ENCODE assay signal across 32 cellular contexts in the genomic region with DNA sequence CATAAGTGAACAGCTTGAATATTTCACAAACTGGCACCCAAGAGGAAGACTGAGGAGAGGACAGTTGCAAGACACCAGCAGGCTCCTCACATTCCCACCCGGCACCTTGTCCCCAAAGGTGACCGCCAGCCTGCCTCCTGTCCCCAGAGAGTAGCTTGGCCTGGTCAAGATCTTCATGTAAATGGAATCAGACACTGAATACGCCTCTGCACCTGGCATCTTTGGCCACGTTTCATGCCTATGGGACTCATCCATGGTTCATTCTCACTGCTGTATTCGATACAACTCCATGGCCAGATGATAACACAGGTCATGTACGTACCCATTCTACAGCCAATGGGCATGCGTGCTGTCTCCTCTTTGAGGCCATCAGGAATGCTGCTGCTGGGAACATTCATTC.
A peak's percentile ranks its signal among the peaks of the same experiment; 100 is the strongest.
DNase-seq lines count a peak whose midpoint lies in the region; ATAC-seq, FAIRE-seq and TF ChIP-seq lines count a peak whose summit lies in the region.
"Had no signal": no experiment of that assay in that cellular context is flagged by ENCODE, and none has a peak within 500 bp of the region (broad histone marks: within the 10 kb centered on the region; RNA-seq: fewer than 3 reads in every experiment).

No MANE protein-coding gene starts in this region.

- intact Hi-C loops in right cardiac atrium (cut with DNase I) = no loop called here
- intact Hi-C loops in left cardiac atrium (cut with DNase I) = no loop called here
- intact Hi-C loops in esophagus muscularis mucosa (cut with DNase I) = no loop called here
- intact Hi-C loops in sigmoid colon (cut with DNase I) = no loop called here
- intact Hi-C loops in pancreas (cut with DNase I) = no loop called here
- intact Hi-C loops in activated T-helper 1 cell treated with anti-CD3 and anti-CD28 coated beads, Interleukin-12 subunit alpha, Interleukin-12 subunit beta, Interleukin-2, Interleukin-4 antibody, amounts not matched to agents 30 ng/mL and 10 ng/mL and 1 ng/mL, durations not matched to agents 14 hours and 24 hours and 36 hours (cut with micrococcal nuclease) = no loop called here

- H3K36me3 ChIP-seq in esophagus muscularis mucosa (no peaks in the 10 kb centered on the region), sigmoid colon (no peaks in the 10 kb centered on the region), pancreas (no peaks in the 10 kb centered on the region)
- H3K36me3 ChIP-seq: left ventricle myocardium inferior, WERI-Rb-1 had no signal

- H3K4me1 ChIP-seq in right cardiac atrium (ENCODE audit: control insufficient read depth, insufficient read depth, low read length) (peaks cover 14% of the 10 kb centered on the region), esophagus muscularis mucosa (peaks cover 41 to 91% (median 79%) of the 10 kb centered on the region in 4 donors), sigmoid colon (peaks cover 0 to 84% (median 82%) of the 10 kb centered on the region in 4 donors), pancreas (peaks cover 9 to 20% (median 15%) of the 10 kb centered on the region in 3 donors)

- peaks cover 3% of the 10 kb centered on the region for H3K36me3 Mint-ChIP-seq in activated T-helper 1 cell treated with anti-CD3 and anti-CD28 coated beads, Interleukin-12 subunit alpha, Interleukin-12 subunit beta, Interleukin-2, Interleukin-4 antibody, amounts not matched to agents 30 ng/mL and 10 ng/mL and 1 ng/mL, durations not matched to agents 14 hours and 24 hours and 36 hours (ENCODE audit: low read depth)
- H3K36me3 Mint-ChIP-seq: natural killer cell had no signal

- no peaks in the 10 kb centered on the region for H3K9me3 ChIP-seq in right cardiac atrium (ENCODE audit: control insufficient read depth, low read length)
- H3K9me3 ChIP-seq in esophagus muscularis mucosa = no peaks in the 10 kb centered on the region
- no peaks in the 10 kb centered on the region for H3K9me3 ChIP-seq in sigmoid colon
- H3K9me3 ChIP-seq in pancreas = no peaks in the 10 kb centered on the region
- H3K9me3 ChIP-seq: left ventricle myocardium inferior, spleen had no signal

- TF ChIP-seq EP300 in esophagus muscularis mucosa (IDR thresholded peaks at IDR 0.05) (no peak), sigmoid colon (IDR thresholded peaks at IDR 0.05) (no peak)

- ATAC-seq in right cardiac atrium (no peak), left cardiac atrium (no peak), pancreas (no peak), GM18517 (IDR thresholded peaks at IDR 0.05; ENCODE audit: unreplicated experiment) (no peak), HG03025 (IDR thresholded peaks at IDR 0.05; ENCODE audit: low FRiP score, unreplicated experiment) (no peak)
- ATAC-seq: activated T-cell treated with anti-CD3 and anti-CD28 coated beads, Interleukin-2, amount 50 U/mL, for 72 hours; CD8-positive, alpha-beta T cell; GM23338; HepG2; natural killer cell; PC-3 had no signal

- TF ChIP-seq POLR2A in esophagus muscularis mucosa (IDR thresholded peaks at IDR 0.05; ENCODE audit: low read depth) (no peak), sigmoid colon (IDR thresholded peaks at IDR 0.05) (no peak)

- FAIRE-seq in pancreas (lab: Jason Lieb, UNC) = no peak
- FAIRE-seq: A204.1, bronchial epithelial cell, GM12891, HepG2 had no signal

- TF ChIP-seq CTCF in esophagus muscularis mucosa (IDR thresholded peaks at IDR 0.05) (no peak), sigmoid colon (IDR thresholded peaks at IDR 0.05) (no peak), pancreas (IDR thresholded peaks at IDR 0.05) (no peak)

- H3K9me3 Mint-ChIP-seq in activated T-helper 1 cell treated with anti-CD3 and anti-CD28 coated beads, Interleukin-12 subunit alpha, Interleukin-12 subunit beta, Interleukin-2, Interleukin-4 antibody, amounts not matched to agents 30 ng/mL and 10 ng/mL and 1 ng/mL, durations not matched to agents 14 hours and 24 hours and 36 hours = no peaks in the 10 kb centered on the region
- H3K9me3 Mint-ChIP-seq: activated CD4-positive, alpha-beta T cell treated with anti-CD3 and anti-CD28 coated beads, Interleukin-2, amount 10 ng/mL, durations not matched to agents 7 days and 5 days; activated naive CD4-positive, alpha-beta T cell treated with anti-CD3 and anti-CD28 coated beads for 36 hours; activated T-cell treated with anti-CD3 and anti-CD28 coated beads, Interleukin-2, amount 50 U/mL, for 72 hours; CD8-positive, alpha-beta T cell; GM23338; HFFc6; natural killer cell had no signal

- H3K27ac Mint-ChIP-seq in activated T-helper 1 cell treated with anti-CD3 and anti-CD28 coated beads, Interleukin-12 subunit alpha, Interleukin-12 subunit beta, Interleukin-2, Interleukin-4 antibody, amounts not matched to agents 30 ng/mL and 10 ng/mL and 1 ng/mL, durations not matched to agents 14 hours and 24 hours and 36 hours = no peak overlapping the region
- H3K27ac Mint-ChIP-seq: activated CD4-positive, alpha-beta T cell treated with anti-CD3 and anti-CD28 coated beads, Interleukin-2, amount 10 ng/mL, durations not matched to agents 7 days and 5 days; activated naive CD4-positive, alpha-beta T cell treated with anti-CD3 and anti-CD28 coated beads for 36 hours; activated T-cell treated with anti-CD3 and anti-CD28 coated beads, Interleukin-2, amount 50 U/mL, for 72 hours; CD8-positive, alpha-beta T cell; HFFc6 had no signal

- whole genome bisulfite sequencing in right cardiac atrium = 96% methylated on average over 7 of the region's 7 CpGs
- WGBS in esophagus muscularis mucosa = 97% methylated on average over 7 of the region's 7 CpGs
- 92 to 97% methylated on average over 7 of the region's 7 CpGs for WGBS in sigmoid colon, 2 donors
- 95 to 97% methylated on average over 7 of the region's 7 CpGs for WGBS in pancreas, 2 donors

- H3K4me3 Mint-ChIP-seq in activated T-helper 1 cell treated with anti-CD3 and anti-CD28 coated beads, Interleukin-12 subunit alpha, Interleukin-12 subunit beta, Interleukin-2, Interleukin-4 antibody, amounts not matched to agents 30 ng/mL and 10 ng/mL and 1 ng/mL, durations not matched to agents 14 hours and 24 hours and 36 hours = no peak overlapping the region
- H3K4me3 Mint-ChIP-seq: activated CD4-positive, alpha-beta T cell treated with anti-CD3 and anti-CD28 coated beads, Interleukin-2, amount 10 ng/mL, durations not matched to agents 7 days and 5 days; activated naive CD4-positive, alpha-beta T cell treated with anti-CD3 and anti-CD28 coated beads for 36 hours; activated T-cell treated with anti-CD3 and anti-CD28 coated beads, Interleukin-2, amount 50 U/mL, for 72 hours; CD8-positive, alpha-beta T cell; GM23338; HFFc6; natural killer cell had no signal

- H3K27ac ChIP-seq in right cardiac atrium (ENCODE audit: low read length) = no peak overlapping the region
- H3K27ac ChIP-seq in esophagus muscularis mucosa (replicated peaks in 1 of 4) = peak overlapping the region; percentile 78 to 91 (median 82)
- peak overlapping the region; percentile 77 to 90 (median 82) for H3K27ac ChIP-seq in sigmoid colon
- no peak overlapping the region for H3K27ac ChIP-seq in pancreas
- H3K27ac ChIP-seq: spleen, WERI-Rb-1 had no signal

- H3K27me3 Mint-ChIP-seq in activated T-helper 1 cell treated with anti-CD3 and anti-CD28 coated beads, Interleukin-12 subunit alpha, Interleukin-12 subunit beta, Interleukin-2, Interleukin-4 antibody, amounts not matched to agents 30 ng/mL and 10 ng/mL and 1 ng/mL, durations not matched to agents 14 hours and 24 hours and 36 hours (ENCODE audit: insufficient read depth) = no peaks in the 10 kb centered on the region
- H3K27me3 Mint-ChIP-seq: activated CD4-positive, alpha-beta T cell treated with anti-CD3 and anti-CD28 coated beads, Interleukin-2, amount 10 ng/mL, durations not matched to agents 7 days and 5 days had no signal

- H3K4me1 Mint-ChIP-seq in activated T-helper 1 cell treated with anti-CD3 and anti-CD28 coated beads, Interleukin-12 subunit alpha, Interleukin-12 subunit beta, Interleukin-2, Interleukin-4 antibody, amounts not matched to agents 30 ng/mL and 10 ng/mL and 1 ng/mL, durations not matched to agents 14 hours and 24 hours and 36 hours (ENCODE audit: low read depth) = peaks cover 4% of the 10 kb centered on the region

- H3K27me3 ChIP-seq in right cardiac atrium (ENCODE audit: control insufficient read depth, insufficient read depth) (no peaks in the 10 kb centered on the region), esophagus muscularis mucosa (no peaks in the 10 kb centered on the region), sigmoid colon (no peaks in the 10 kb centered on the region), pancreas (no peaks in the 10 kb centered on the region)
- H3K27me3 ChIP-seq: spleen had no signal

- DNase-seq in right cardiac atrium (peak in 2 of 3 donors; percentile 6 to 20), left cardiac atrium (no peak), esophagus muscularis mucosa (ENCODE audit: extremely low spot score) (no peak), sigmoid colon (no peak), pancreas (no peak)
- DNase-seq in activated T-helper 1 cell treated with anti-CD3 and anti-CD28 coated beads, Interleukin-12 subunit alpha, Interleukin-12 subunit beta, Interleukin-2, Interleukin-4 antibody, amounts not matched to agents 30 ng/mL and 10 ng/mL and 1 ng/mL, durations not matched to agents 14 hours and 24 hours and 36 hours (ENCODE audit: low spot score) = no peak
- DNase-seq: activated CD4-positive, alpha-beta T cell treated with anti-CD3 and anti-CD28 coated beads, Interleukin-2, amount 10 ng/mL, durations not matched to agents 7 days and 5 days; activated naive CD4-positive, alpha-beta T cell treated with anti-CD3 and anti-CD28 coated beads for 36 hours; activated T-cell treated with anti-CD3 and anti-CD28 coated beads, Interleukin-2, amount 50 U/mL, for 72 hours; AML-193; amygdala; CD8-positive, alpha-beta T cell; cortex of kidney; HFFc6; left ventricle myocardium inferior; MV-4-11; natural killer cell; NCI-H146; NCI-H446 treated with DMSO at 0.1 percent for 48 hours; PC-3; retina; SHP77 treated with DMSO at 0.1 percent for 48 hours; spleen; T-helper 9 cell; WERI-Rb-1 had no signal

- H3K4me3 ChIP-seq in right cardiac atrium (ENCODE audit: low read length) (no peak overlapping the region), esophagus muscularis mucosa (no peak overlapping the region), sigmoid colon (no peak overlapping the region), pancreas (no peak overlapping the region)
- H3K4me3 ChIP-seq: GM23338, left ventricle myocardium inferior, spleen had no signal

Comparison
In these comparisons a context has a peak if more than half of its experiments do, and no peak if none do; other contexts are left out.
1. DNase-seq: peak in right cardiac atrium (2 of 3); none in left cardiac atrium (single experiment), esophagus muscularis mucosa (single experiment), sigmoid colon (single experiment), pancreas (0 of 6) and activated T-helper 1 cell treated with anti-CD3 and anti-CD28 coated beads, Interleukin-12 subunit alpha, Interleukin-12 subunit beta, Interleukin-2, Interleukin-4 antibody, amounts not matched to agents 30 ng/mL and 10 ng/mL and 1 ng/mL, durations not matched to agents 14 hours and 24 hours and 36 hours (single experiment).
2. H3K27ac ChIP-seq: peak in esophagus muscularis mucosa (4 of 4) and sigmoid colon (4 of 4); none in right cardiac atrium (single experiment) and pancreas (0 of 4).